Comparison of ENCODE assay signal across 29 cellular contexts in genomic region chr14:47208434-47208833, GRCh38.
"Had no signal": no experiment of that assay in that cellular context is flagged by ENCODE, and none has a peak within 500 bp of the region (broad histone marks: within the 10 kb centered on the region; RNA-seq: fewer than 3 reads in every experiment).

No MANE protein-coding gene starts in this region.

- DNase-seq: activated CD4-positive, alpha-beta memory T cell treated with anti-CD3 and anti-CD28 coated beads for 36 hours; activated CD4-positive, alpha-beta T cell treated with anti-CD3 and anti-CD28 coated beads for 48 hours; activated CD8-positive, alpha-beta memory T cell treated with anti-CD3 and anti-CD28 coated beads, Interleukin-2, amount 50 U/mL, for 4 hours; activated gamma-delta T cell; activated naive CD4-positive, alpha-beta T cell treated with anti-CD3 and anti-CD28 coated beads, Interleukin-2, amount 10 ng/mL, durations not matched to agents 7 days and 5 days; activated naive CD8-positive, alpha-beta T cell treated with anti-CD3 and anti-CD28 coated beads, Interleukin-2, amount 10 ng/mL, durations not matched to agents 7 days and 5 days; activated T-cell treated with anti-CD3 and anti-CD28 coated beads, Interleukin-2, amount 50 U/mL, for 1 hour; cerebellar nuclear complex; colonic mucosa; effector CD8-positive, alpha-beta T cell; left lung; mesendoderm; mucosa of descending colon; nephron progenitor cell; nucleus accumbens; psoas muscle; stimulated activated CD4-positive, alpha-beta T cell treated with anti-CD3 and anti-CD28 coated beads, Interleukin-15, amount 100 ng/mL, for 24 hours; stimulated activated CD4-positive, alpha-beta T cell treated with anti-CD3 and anti-CD28 coated beads, Interleukin-2, amount 100 ng/mL, for 24 hours; stimulated activated naive B cell treated with anti-CD40 and anti-IgM and Interleukin-4, amounts not matched to agents 10 μg/mL and 1 μg/mL and 100 μg/mL, for 72 hours; stomach; thyroid gland; upper lobe of right lung had no signal

- H3K27me3 Mint-ChIP-seq: activated CD4-positive, alpha-beta memory T cell treated with anti-CD3 and anti-CD28 coated beads for 36 hours; activated naive CD4-positive, alpha-beta T cell treated with anti-CD3 and anti-CD28 coated beads, Interleukin-2, amount 10 ng/mL, durations not matched to agents 7 days and 5 days; activated naive CD8-positive, alpha-beta T cell treated with anti-CD3 and anti-CD28 coated beads, Interleukin-2, amount 10 ng/mL, durations not matched to agents 7 days and 5 days; brain; stimulated activated naive B cell treated with anti-CD40 and anti-IgM and Interleukin-4, amounts not matched to agents 10 μg/mL and 1 μg/mL and 100 μg/mL, for 72 hours had no signal

- H3K36me3 Mint-ChIP-seq: activated CD4-positive, alpha-beta memory T cell treated with anti-CD3 and anti-CD28 coated beads for 36 hours; activated naive CD4-positive, alpha-beta T cell treated with anti-CD3 and anti-CD28 coated beads, Interleukin-2, amount 10 ng/mL, durations not matched to agents 7 days and 5 days; activated naive CD8-positive, alpha-beta T cell treated with anti-CD3 and anti-CD28 coated beads, Interleukin-2, amount 10 ng/mL, durations not matched to agents 7 days and 5 days; stimulated activated naive B cell treated with anti-CD40 and anti-IgM and Interleukin-4, amounts not matched to agents 10 μg/mL and 1 μg/mL and 100 μg/mL, for 72 hours had no signal

- H3K27ac ChIP-seq: ascending aorta, cardiac muscle cell, colonic mucosa, left lung, parathyroid adenoma, psoas muscle, right atrium auricular region, stomach, thyroid gland, upper lobe of right lung, VCaP had no signal

- H3K9me3 ChIP-seq: ascending aorta, colonic mucosa, left lung, mucosa of descending colon, psoas muscle, right atrium auricular region, stomach, thyroid gland, upper lobe of right lung had no signal

- H3K4me1 ChIP-seq: ascending aorta, colonic mucosa, left lung, parathyroid adenoma, psoas muscle, right atrium auricular region, stomach, thyroid gland, upper lobe of right lung had no signal

- H3K4me3 Mint-ChIP-seq: activated CD4-positive, alpha-beta memory T cell treated with anti-CD3 and anti-CD28 coated beads for 36 hours; activated naive CD4-positive, alpha-beta T cell treated with anti-CD3 and anti-CD28 coated beads, Interleukin-2, amount 10 ng/mL, durations not matched to agents 7 days and 5 days; activated naive CD8-positive, alpha-beta T cell treated with anti-CD3 and anti-CD28 coated beads, Interleukin-2, amount 10 ng/mL, durations not matched to agents 7 days and 5 days; nephron progenitor cell; stimulated activated naive B cell treated with anti-CD40 and anti-IgM and Interleukin-4, amounts not matched to agents 10 μg/mL and 1 μg/mL and 100 μg/mL, for 72 hours had no signal

- H3K27ac Mint-ChIP-seq: activated CD4-positive, alpha-beta memory T cell treated with anti-CD3 and anti-CD28 coated beads for 36 hours; activated naive CD4-positive, alpha-beta T cell treated with anti-CD3 and anti-CD28 coated beads, Interleukin-2, amount 10 ng/mL, durations not matched to agents 7 days and 5 days; activated naive CD8-positive, alpha-beta T cell treated with anti-CD3 and anti-CD28 coated beads, Interleukin-2, amount 10 ng/mL, durations not matched to agents 7 days and 5 days; nephron progenitor cell; stimulated activated naive B cell treated with anti-CD40 and anti-IgM and Interleukin-4, amounts not matched to agents 10 μg/mL and 1 μg/mL and 100 μg/mL, for 72 hours had no signal

- H3K4me3 ChIP-seq: ascending aorta, cardiac muscle cell, colonic mucosa, left lung, lung, mucosa of descending colon, psoas muscle, right atrium auricular region, stomach, thyroid gland, upper lobe of right lung had no signal

- H3K9me3 Mint-ChIP-seq: activated naive CD8-positive, alpha-beta T cell treated with anti-CD3 and anti-CD28 coated beads, Interleukin-2, amount 10 ng/mL, durations not matched to agents 7 days and 5 days; nephron progenitor cell; stimulated activated naive B cell treated with anti-CD40 and anti-IgM and Interleukin-4, amounts not matched to agents 10 μg/mL and 1 μg/mL and 100 μg/mL, for 72 hours had no signal

- H3K27me3 ChIP-seq: ascending aorta, cardiac muscle cell, colonic mucosa, left lung, right atrium auricular region, stomach, thyroid gland, upper lobe of right lung had no signal

- H3K4me1 Mint-ChIP-seq: activated naive CD4-positive, alpha-beta T cell treated with anti-CD3 and anti-CD28 coated beads, Interleukin-2, amount 10 ng/mL, durations not matched to agents 7 days and 5 days; activated naive CD8-positive, alpha-beta T cell treated with anti-CD3 and anti-CD28 coated beads, Interleukin-2, amount 10 ng/mL, durations not matched to agents 7 days and 5 days; nephron progenitor cell; stimulated activated naive B cell treated with anti-CD40 and anti-IgM and Interleukin-4, amounts not matched to agents 10 μg/mL and 1 μg/mL and 100 μg/mL, for 72 hours had no signal

- H3K36me3 ChIP-seq: ascending aorta, cardiac muscle cell, colonic mucosa, left lung, right atrium auricular region, stomach, thyroid gland, upper lobe of right lung had no signal
